Comparison of ENCODE assay signal across 1 cellular context in the genomic region with DNA sequence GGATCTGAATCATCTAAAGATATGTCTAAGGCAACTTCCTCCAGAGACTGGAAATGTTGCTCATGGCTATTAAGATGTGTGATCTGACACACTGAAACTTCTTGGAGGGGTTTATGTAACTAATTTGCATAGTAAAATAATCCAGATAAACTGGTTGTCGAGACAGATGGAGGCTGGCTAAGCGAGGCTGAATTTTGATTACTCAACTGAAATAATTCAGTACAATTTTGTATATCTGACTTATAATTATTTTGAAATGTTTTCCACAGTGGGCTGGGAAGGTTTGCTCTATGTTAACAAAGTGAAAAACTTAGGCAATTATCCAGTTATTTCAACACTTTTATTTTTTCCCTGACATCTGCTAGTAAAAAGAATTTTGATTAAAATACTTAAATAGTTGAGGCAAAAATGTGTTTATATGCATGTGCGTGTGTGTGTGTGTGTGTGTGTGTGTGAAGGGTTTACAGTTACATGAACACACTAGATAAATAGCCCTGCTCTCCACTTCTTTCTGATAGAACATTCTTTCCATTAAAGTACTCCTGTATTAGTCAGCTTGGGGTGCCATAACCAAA.
TF ChIP-seq lines count a peak whose summit lies in the region.

No MANE protein-coding gene starts in this region.

TF ChIP-seq in endothelial cell of umbilical vein, 7 proteins besides CTCF, POLR2A, EP300 and RAD21:
- TF ChIP-seq FOS (IDR thresholded peaks at IDR 0.05; ENCODE audit: borderline replicate concordance, insufficient read depth, low read length) (peak; percentile 16), MYC (IDR thresholded peaks at IDR 0.05; ENCODE audit: low read depth, low read length) (no peak), JUN (IDR thresholded peaks at IDR 0.05; ENCODE audit: borderline replicate concordance, insufficient read depth, insufficient read length, low read depth) (no peak), EZH2 (IDR thresholded peaks at IDR 0.05; ENCODE audit: borderline replicate concordance, low read depth, low read length, severe bottlenecking) (no peak)
- TF ChIP-seq, protein P1, sequence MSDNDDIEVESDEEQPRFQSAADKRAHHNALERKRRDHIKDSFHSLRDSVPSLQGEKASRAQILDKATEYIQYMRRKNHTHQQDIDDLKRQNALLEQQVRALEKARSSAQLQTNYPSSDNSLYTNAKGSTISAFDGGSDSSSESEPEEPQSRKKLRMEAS (IDR thresholded peaks at IDR 0.05; ENCODE audit: insufficient read depth, insufficient read length) = no peak
TF ChIP-seq in endothelial cell of umbilical vein: peak in this region for 1.
